In the genomic region with DNA sequence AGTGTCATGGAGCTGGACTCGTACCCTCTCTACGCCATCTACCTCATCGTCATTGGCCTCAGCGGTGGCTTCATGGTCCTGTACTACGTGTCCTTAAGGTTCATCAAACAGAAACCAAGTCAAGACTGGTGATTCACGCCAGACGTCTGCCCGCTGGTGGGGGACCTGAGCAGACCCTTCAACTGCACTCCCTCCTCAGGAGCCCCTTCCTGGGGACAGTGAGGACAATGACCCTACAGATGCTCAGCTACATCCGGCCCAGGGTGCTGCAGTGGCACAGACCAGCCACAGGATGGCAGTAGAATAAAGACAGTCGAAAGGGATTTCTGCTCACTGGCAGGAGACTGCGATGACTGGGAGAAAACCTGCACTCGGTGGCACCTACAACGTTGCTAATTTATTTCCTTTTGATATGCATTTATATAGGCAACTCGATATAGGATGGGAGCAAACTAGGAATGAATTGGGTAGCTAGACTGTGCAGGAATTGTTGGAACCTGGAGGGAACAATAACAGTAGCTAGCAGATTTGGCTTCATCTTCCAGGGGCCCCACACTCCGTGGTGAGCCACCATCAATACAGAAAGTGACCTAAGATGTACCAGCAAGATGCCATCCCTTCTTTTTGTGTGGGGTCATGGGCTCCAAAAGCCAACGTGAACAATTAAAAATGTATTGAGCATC, we compare ENCODE assay signal across 1 cellular context.
A peak's percentile ranks its signal among the peaks of the same experiment; 100 is the strongest.
TF ChIP-seq lines count a peak whose summit lies in the region.

No MANE protein-coding gene starts in this region.

TF ChIP-seq in H1, 55 proteins besides CTCF, POLR2A, EP300 and RAD21:
- TF ChIP-seq CHD2 (IDR thresholded peaks at IDR 0.05; ENCODE audit: low read length) (0 out of 2 replicates have a peak, but pooled peaks have one; percentile 35), MAFK (IDR thresholded peaks at IDR 0.05; ENCODE audit: low read depth, low read length) (no peak), KDM4A (IDR thresholded peaks at IDR 0.05; ENCODE audit: low read depth, low read length, severe bottlenecking) (peak; percentile 23), CBX8 (IDR thresholded peaks at IDR 0.05; ENCODE audit: borderline replicate concordance, low read depth, low read length) (no peak)
